1 cellular context compared by ENCODE assay signal in genomic region chr2:86195055-86195807, GRCh38.
TF ChIP-seq lines count a peak whose summit lies in the region.

IMMT (minus strand) TSS chr2:86195462; CDS start chr2:86195382, 80 bp downstream.

TF ChIP-seq in WTC11, 78 proteins besides CTCF, POLR2A, EP300 and RAD21 (continued from another document):
- no peak for TF ChIP-seq ZSCAN18 (CRISPR knock-in tag; IDR thresholded peaks at IDR 0.05)
- no peak for TF ChIP-seq JAZF1 (CRISPR knock-in tag; IDR thresholded peaks at IDR 0.05)
- no peak for TF ChIP-seq ZNF138 (CRISPR knock-in tag; conservative IDR thresholded peaks at IDR 0.05)
- TF ChIP-seq, protein P1, sequence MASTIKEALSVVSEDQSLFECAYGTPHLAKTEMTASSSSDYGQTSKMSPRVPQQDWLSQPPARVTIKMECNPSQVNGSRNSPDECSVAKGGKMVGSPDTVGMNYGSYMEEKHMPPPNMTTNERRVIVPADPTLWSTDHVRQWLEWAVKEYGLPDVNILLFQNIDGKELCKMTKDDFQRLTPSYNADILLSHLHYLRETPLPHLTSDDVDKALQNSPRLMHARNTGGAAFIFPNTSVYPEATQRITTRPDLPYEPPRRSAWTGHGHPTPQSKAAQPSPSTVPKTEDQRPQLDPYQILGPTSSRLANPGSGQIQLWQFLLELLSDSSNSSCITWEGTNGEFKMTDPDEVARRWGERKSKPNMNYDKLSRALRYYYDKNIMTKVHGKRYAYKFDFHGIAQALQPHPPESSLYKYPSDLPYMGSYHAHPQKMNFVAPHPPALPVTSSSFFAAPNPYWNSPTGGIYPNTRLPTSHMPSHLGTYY (CRISPR knock-in tag; IDR thresholded peaks at IDR 0.05) = no peak
- TF ChIP-seq ETV6 (CRISPR knock-in tag; IDR thresholded peaks at IDR 0.05) = peak; percentile 91
- no peak for TF ChIP-seq EMX1 (CRISPR knock-in tag; IDR thresholded peaks at IDR 0.05)
- no peak for TF ChIP-seq ZNF317 (CRISPR knock-in tag; IDR thresholded peaks at IDR 0.05; ENCODE audit: borderline replicate concordance, low read depth)
- no peak for TF ChIP-seq HMGA2 (CRISPR knock-in tag; IDR thresholded peaks at IDR 0.05)
- no peak; the same call in 1 of the 2 replicates for TF ChIP-seq ZNF263 (CRISPR knock-in tag; IDR thresholded peaks at IDR 0.05; ENCODE audit: low read depth)
- no peak for TF ChIP-seq ZNF423 (CRISPR knock-in tag; IDR thresholded peaks at IDR 0.05)
- TF ChIP-seq, protein P2, sequence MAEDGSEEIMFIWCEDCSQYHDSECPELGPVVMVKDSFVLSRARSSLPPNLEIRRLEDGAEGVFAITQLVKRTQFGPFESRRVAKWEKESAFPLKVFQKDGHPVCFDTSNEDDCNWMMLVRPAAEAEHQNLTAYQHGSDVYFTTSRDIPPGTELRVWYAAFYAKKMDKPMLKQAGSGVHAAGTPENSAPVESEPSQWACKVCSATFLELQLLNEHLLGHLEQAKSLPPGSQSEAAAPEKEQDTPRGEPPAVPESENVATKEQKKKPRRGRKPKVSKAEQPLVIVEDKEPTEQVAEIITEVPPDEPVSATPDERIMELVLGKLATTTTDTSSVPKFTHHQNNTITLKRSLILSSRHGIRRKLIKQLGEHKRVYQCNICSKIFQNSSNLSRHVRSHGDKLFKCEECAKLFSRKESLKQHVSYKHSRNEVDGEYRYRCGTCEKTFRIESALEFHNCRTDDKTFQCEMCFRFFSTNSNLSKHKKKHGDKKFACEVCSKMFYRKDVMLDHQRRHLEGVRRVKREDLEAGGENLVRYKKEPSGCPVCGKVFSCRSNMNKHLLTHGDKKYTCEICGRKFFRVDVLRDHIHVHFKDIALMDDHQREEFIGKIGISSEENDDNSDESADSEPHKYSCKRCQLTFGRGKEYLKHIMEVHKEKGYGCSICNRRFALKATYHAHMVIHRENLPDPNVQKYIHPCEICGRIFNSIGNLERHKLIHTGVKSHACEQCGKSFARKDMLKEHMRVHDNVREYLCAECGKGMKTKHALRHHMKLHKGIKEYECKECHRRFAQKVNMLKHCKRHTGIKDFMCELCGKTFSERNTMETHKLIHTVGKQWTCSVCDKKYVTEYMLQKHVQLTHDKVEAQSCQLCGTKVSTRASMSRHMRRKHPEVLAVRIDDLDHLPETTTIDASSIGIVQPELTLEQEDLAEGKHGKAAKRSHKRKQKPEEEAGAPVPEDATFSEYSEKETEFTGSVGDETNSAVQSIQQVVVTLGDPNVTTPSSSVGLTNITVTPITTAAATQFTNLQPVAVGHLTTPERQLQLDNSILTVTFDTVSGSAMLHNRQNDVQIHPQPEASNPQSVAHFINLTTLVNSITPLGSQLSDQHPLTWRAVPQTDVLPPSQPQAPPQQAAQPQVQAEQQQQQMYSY (CRISPR knock-in tag; IDR thresholded peaks at IDR 0.05) = 0 out of 2 replicates have a peak, but pooled peaks have one; percentile 2
- peak; percentile 23; the same call in 1 of the 2 replicates for TF ChIP-seq SMAD3 (CRISPR knock-in tag; IDR thresholded peaks at IDR 0.05; ENCODE audit: borderline replicate concordance)
- peak; percentile 80; the same call in 1 of the 2 replicates for TF ChIP-seq ELF4 (CRISPR knock-in tag; IDR thresholded peaks at IDR 0.05; ENCODE audit: low read depth)
- no peak for TF ChIP-seq FOXJ3 (CRISPR knock-in tag; IDR thresholded peaks at IDR 0.05; ENCODE audit: borderline replicate concordance)
- peak; percentile 32 for TF ChIP-seq NFYB (CRISPR knock-in tag; conservative IDR thresholded peaks at IDR 0.05; ENCODE audit: low read depth)
- TF ChIP-seq MXD4 (CRISPR knock-in tag; IDR thresholded peaks at IDR 0.05; ENCODE audit: borderline replicate concordance) = no peak
- TF ChIP-seq IRF1 (CRISPR knock-in tag; IDR thresholded peaks at IDR 0.05) = peak; percentile 58; the same call in 1 of the 2 replicates
- TF ChIP-seq ESRRA (CRISPR knock-in tag; IDR thresholded peaks at IDR 0.05; ENCODE audit: borderline replicate concordance) = peak; percentile 63; the same call in 1 of the 2 replicates
- TF ChIP-seq AR (CRISPR knock-in tag; IDR thresholded peaks at IDR 0.05) = no peak
- TF ChIP-seq ZMAT4 (CRISPR knock-in tag; IDR thresholded peaks at IDR 0.05) = no peak
- peak; percentile 90 for TF ChIP-seq MYBL2 (CRISPR knock-in tag; IDR thresholded peaks at IDR 0.05)
- peak; percentile 78 for TF ChIP-seq SP1 (CRISPR knock-in tag; conservative IDR thresholded peaks at IDR 0.05)
- TF ChIP-seq NR1H2 (CRISPR knock-in tag; IDR thresholded peaks at IDR 0.05) = no peak
- peak; percentile 75; the same call in 1 of the 2 replicates for TF ChIP-seq JUN (CRISPR knock-in tag; IDR thresholded peaks at IDR 0.05)
- peak; percentile 73; the same call in 1 of the 2 replicates for TF ChIP-seq TEAD4 (CRISPR knock-in tag; IDR thresholded peaks at IDR 0.05)
- no peak for TF ChIP-seq ZNF121 (CRISPR knock-in tag; IDR thresholded peaks at IDR 0.05)
- no peak for TF ChIP-seq ZNF281 (CRISPR knock-in tag; IDR thresholded peaks at IDR 0.05)
- peak; percentile 53; the same call in 1 of the 2 replicates for TF ChIP-seq CREM (CRISPR knock-in tag; IDR thresholded peaks at IDR 0.05)
- TF ChIP-seq SOX15 (CRISPR knock-in tag; IDR thresholded peaks at IDR 0.05) = no peak
- TF ChIP-seq ZNF425 (CRISPR knock-in tag; conservative IDR thresholded peaks at IDR 0.05) = no peak
- TF ChIP-seq RELA (CRISPR knock-in tag; IDR thresholded peaks at IDR 0.05; ENCODE audit: borderline replicate concordance) = peak; percentile 82; the same call in 1 of the 2 replicates
- peak; percentile 91 for TF ChIP-seq GABPB1 (CRISPR knock-in tag; IDR thresholded peaks at IDR 0.05)
- TF ChIP-seq ZNF671 (CRISPR knock-in tag; IDR thresholded peaks at IDR 0.05) = no peak
- TF ChIP-seq MLX (CRISPR knock-in tag; IDR thresholded peaks at IDR 0.05) = no peak
- TF ChIP-seq E2F1 (CRISPR knock-in tag; IDR thresholded peaks at IDR 0.05) = no peak
- peak; percentile 90 for TF ChIP-seq NR2C2 (CRISPR knock-in tag; IDR thresholded peaks at IDR 0.05)
- no peak for TF ChIP-seq ATF1 (CRISPR knock-in tag; IDR thresholded peaks at IDR 0.05)
